Comparison of ENCODE assay signal across 8 cellular contexts in genomic region chr13:73748404-73748803, GRCh38.
"Had no signal": no experiment of that assay in that cellular context is flagged by ENCODE, and none has a peak within 500 bp of the region (broad histone marks: within the 10 kb centered on the region; RNA-seq: fewer than 3 reads in every experiment).

No MANE protein-coding gene starts in this region.

- DNase-seq: IMR-90, KBM-7, KG1 had no signal

- H3K4me2 ChIP-seq: KMS-11 had no signal

- H3K4me1 Mint-ChIP-seq: IgD-negative memory B cell had no signal

- H3K27ac Mint-ChIP-seq: IgD-negative memory B cell had no signal

- H3K27ac ChIP-seq: HL-60, KMS-11 had no signal

- H3K4me3 ChIP-seq: K562 had no signal

- H3K27me3 Mint-ChIP-seq: IgD-negative memory B cell had no signal

- H3K9ac ChIP-seq: KMS-11 had no signal

- FAIRE-seq: HTR-8/SVneo, K562 had no signal

- ATAC-seq: K562 had no signal
